9 cellular contexts compared by ENCODE assay signal in the genomic region with DNA sequence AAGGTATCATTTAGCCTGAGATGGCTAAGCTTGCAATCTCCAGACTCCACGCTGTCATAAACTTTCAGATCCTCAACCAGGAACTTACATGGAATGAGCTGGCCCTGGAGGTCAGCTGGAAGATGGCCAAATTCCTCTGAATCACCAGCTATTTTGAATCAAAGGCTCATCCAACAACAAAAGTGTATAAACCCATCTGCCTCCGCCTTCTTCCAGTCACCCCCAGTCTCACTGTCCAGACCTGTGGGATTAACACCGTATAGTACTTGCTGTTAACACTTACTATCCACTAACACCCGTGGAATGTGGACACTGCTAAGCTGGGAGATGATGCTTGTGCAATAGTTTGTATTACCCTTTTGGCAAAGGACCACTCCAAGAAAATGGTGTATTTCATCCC. TPM values are rescaled to one million over a fixed set of nuclear protein-coding genes. Genes with fewer than 3 reads are reported as not detected.
DNase-seq lines count a peak whose midpoint lies in the region; ATAC-seq and TF ChIP-seq lines count a peak whose summit lies in the region.
"Had no signal": no experiment of that assay in that cellular context is flagged by ENCODE, and none has a peak within 500 bp of the region (broad histone marks: within the 10 kb centered on the region; RNA-seq: fewer than 3 reads in every experiment).

No MANE protein-coding gene starts in this region.

- H3K9me3 Mint-ChIP-seq in CD14-positive monocyte (no peaks in the 10 kb centered on the region), brain (peaks cover 0 to 5% (median 0%) of the 10 kb centered on the region in 5 experiments)
- H3K9me3 Mint-ChIP-seq in stimulated activated naive B cell treated with anti-CD40 and anti-IgM and Interleukin-4, amounts not matched to agents 10 μg/mL and 1 μg/mL and 100 μg/mL, for 72 hours, result no peaks in the 10 kb centered on the region

- H3K4me1 ChIP-seq in MM.1S (ENCODE audit: low read length) (peaks cover 20% of the 10 kb centered on the region; the same call in 1 of the 2 replicates), suprapubic skin (peaks cover 46% of the 10 kb centered on the region)

- H3K4me1 Mint-ChIP-seq in CD14-positive monocyte, result peaks cover 42% of the 10 kb centered on the region
- H3K4me1 Mint-ChIP-seq in brain, result peaks cover 74% of the 10 kb centered on the region
- peaks cover 27 to 42% of the 10 kb centered on the region in 2 donors for H3K4me1 Mint-ChIP-seq in stimulated activated naive B cell treated with anti-CD40 and anti-IgM and Interleukin-4, amounts not matched to agents 10 μg/mL and 1 μg/mL and 100 μg/mL, for 72 hours

- 57% methylated on average over 4 of the region's 4 CpGs for WGBS in suprapubic skin

- ATAC-seq in HG03095 (IDR thresholded peaks at IDR 0.05; ENCODE audit: unreplicated experiment), result no peak
- ATAC-seq in stimulated activated naive B cell treated with anti-CD40 and anti-IgM and Interleukin-4, amounts not matched to agents 10 μg/mL and 1 μg/mL and 100 μg/mL, for 72 hours (replicated peaks), result no peak

- H3K79me2 ChIP-seq in MM.1S (ENCODE audit: low read length), result peaks cover 29% of the 10 kb centered on the region

- peaks cover 6% of the 10 kb centered on the region in 2 donors for H3K36me3 Mint-ChIP-seq in CD14-positive monocyte
- H3K36me3 Mint-ChIP-seq in brain, result peaks cover 7% of the 10 kb centered on the region
- H3K36me3 Mint-ChIP-seq in stimulated activated naive B cell treated with anti-CD40 and anti-IgM and Interleukin-4, amounts not matched to agents 10 μg/mL and 1 μg/mL and 100 μg/mL, for 72 hours, result peaks cover 3 to 10% of the 10 kb centered on the region in 2 donors

- no peak overlapping the region for H3K9ac ChIP-seq in MM.1S (ENCODE audit: low read length)

- H4K20me1 ChIP-seq in MM.1S (ENCODE audit: insufficient read depth, low read length), result no peaks in the 10 kb centered on the region

- DNase-seq in CD14-positive monocyte (ENCODE audit: low spot score) (peak; percentile 54), LoVo (ENCODE audit: low spot score) (peak; percentile 89), medulla oblongata (ENCODE audit: extremely low spot score) (peak; percentile 15), MM.1S (no peak), suprapubic skin (ENCODE audit: low spot score in 2 of 2) (no peak)
- no peak for DNase-seq in stimulated activated naive B cell treated with anti-CD40 and anti-IgM and Interleukin-4, amounts not matched to agents 10 μg/mL and 1 μg/mL and 100 μg/mL, for 72 hours

- TF ChIP-seq CTCF in CD14-positive monocyte (IDR thresholded peaks at IDR 0.05) (no peak), brain (conservative IDR thresholded peaks at IDR 0.05) (no peak), MM.1S (IDR thresholded peaks at IDR 0.05; ENCODE audit: low read length) (no peak), suprapubic skin (IDR thresholded peaks at IDR 0.05) (no peak)

- no peak for TF ChIP-seq EP300 in suprapubic skin (IDR thresholded peaks at IDR 0.05)

- 0 out of 2 replicates have a peak, but pooled peaks cover 7% of the 10 kb centered on the region for H3F3A ChIP-seq in MM.1S (ENCODE audit: insufficient read depth, low read length)

- no peaks in the 10 kb centered on the region for H3K36me3 ChIP-seq in MM.1S (replicated peaks; ENCODE audit: insufficient read depth, low read length)
- no peaks in the 10 kb centered on the region for H3K36me3 ChIP-seq in suprapubic skin

- H3K9me3 ChIP-seq in MM.1S (replicated peaks; ENCODE audit: insufficient read depth, low read length), result no peaks in the 10 kb centered on the region
- H3K9me3 ChIP-seq in suprapubic skin, result no peaks in the 10 kb centered on the region

- no peak overlapping the region for H3K4me3 Mint-ChIP-seq in CD14-positive monocyte
- H3K4me3 Mint-ChIP-seq in brain, result peak overlapping the region; percentile 58 to 99 (median 71)
- no peak overlapping the region for H3K4me3 Mint-ChIP-seq in stimulated activated naive B cell treated with anti-CD40 and anti-IgM and Interleukin-4, amounts not matched to agents 10 μg/mL and 1 μg/mL and 100 μg/mL, for 72 hours

- H3K4me3 ChIP-seq in MM.1S (ENCODE audit: low read length), result no peak overlapping the region
- no peak overlapping the region for H3K4me3 ChIP-seq in suprapubic skin

- TF ChIP-seq POLR2A in suprapubic skin (IDR thresholded peaks at IDR 0.05), result no peak

- H3K27me3 ChIP-seq in MM.1S (replicated peaks; ENCODE audit: insufficient read depth, low read length) (no peaks in the 10 kb centered on the region), suprapubic skin (no peaks in the 10 kb centered on the region)

- peak overlapping the region in 2 of 7 donors; percentile 25 to 26 for H3K27ac Mint-ChIP-seq in CD14-positive monocyte
- H3K27ac Mint-ChIP-seq in brain, result peak overlapping the region in 1 of 5 experiments; percentile 42
- H3K27ac Mint-ChIP-seq in stimulated activated naive B cell treated with anti-CD40 and anti-IgM and Interleukin-4, amounts not matched to agents 10 μg/mL and 1 μg/mL and 100 μg/mL, for 72 hours, result no peak overlapping the region

- no peak overlapping the region for H3K4me2 ChIP-seq in MM.1S (ENCODE audit: low read depth, low read length)

- no peak overlapping the region for H3K27ac ChIP-seq in MM.1S (ENCODE audit: low read length)
- H3K27ac ChIP-seq in suprapubic skin, result no peak overlapping the region
- H3K27ac ChIP-seq: SK-N-MC had no signal

- intact Hi-C loops in CD14-positive monocyte (cut with micrococcal nuclease), result loop anchor here (5.0 kb wide), 4 partner anchors 42 to 567 kb away; no protein-coding TSS in a partner anchor

- H3K27me3 Mint-ChIP-seq in CD14-positive monocyte (ENCODE audit: low read depth in 3 of 3) (peaks cover 0 to 1% (median 0%) of the 10 kb centered on the region in 3 donors), brain (peaks cover 11% of the 10 kb centered on the region)
- no peaks in the 10 kb centered on the region for H3K27me3 Mint-ChIP-seq in stimulated activated naive B cell treated with anti-CD40 and anti-IgM and Interleukin-4, amounts not matched to agents 10 μg/mL and 1 μg/mL and 100 μg/mL, for 72 hours

- H3K9me2 ChIP-seq in MM.1S (replicated peaks; ENCODE audit: insufficient read depth, low read length), result no peaks in the 10 kb centered on the region

- no peak overlapping the region for H2AFZ ChIP-seq in MM.1S (ENCODE audit: low read length)

RNA-seq across cellular contexts. Expression of gene LCMT1, which starts 1.9 kb away (rescaled TPM):
- polyA plus RNA-seq in CD14-positive monocyte (10 to 100 TPM; 33.1 to 34.2 TPM), brain (ENCODE audit: insufficient read depth, low read depth, low replicate concordance) (89.5 TPM)
- total RNA-seq in suprapubic skin, result 10 to 100 TPM; 41.2 to 54.3 (median 42.8) TPM

Comparison
In these comparisons a context has a peak if more than half of its experiments do, and no peak if none do; other contexts are left out.
1. DNase-seq: peak in CD14-positive monocyte (single experiment), LoVo (single experiment) and medulla oblongata (single experiment); none in MM.1S (single experiment), stimulated activated naive B cell treated with anti-CD40 and anti-IgM and Interleukin-4, amounts not matched to agents 10 μg/mL and 1 μg/mL and 100 μg/mL, for 72 hours (single experiment) and suprapubic skin (0 of 2).
2. H3K4me3 Mint-ChIP-seq: peak in brain (5 of 5); none in CD14-positive monocyte (0 of 2) and stimulated activated naive B cell treated with anti-CD40 and anti-IgM and Interleukin-4, amounts not matched to agents 10 μg/mL and 1 μg/mL and 100 μg/mL, for 72 hours (0 of 2).